16 cellular contexts compared by ENCODE assay signal in genomic region chr14:68899033-68899603, GRCh38.
A peak's percentile ranks its signal among the peaks of the same experiment; 100 is the strongest.
DNase-seq lines count a peak whose midpoint lies in the region; ATAC-seq and TF ChIP-seq lines count a peak whose summit lies in the region.
"Had no signal": no experiment of that assay in that cellular context is flagged by ENCODE, and none has a peak within 500 bp of the region (broad histone marks: within the 10 kb centered on the region; RNA-seq: fewer than 3 reads in every experiment).

No MANE protein-coding gene starts in this region.

- no peak overlapping the region for H3K4me3 ChIP-seq in mucosa of descending colon
- no peak overlapping the region for H3K4me3 ChIP-seq in urinary bladder (ENCODE audit: low read depth, low read length)
- no peak overlapping the region for H3K4me3 ChIP-seq in foreskin fibroblast (ENCODE audit: low read depth in 1 of 2, low read length in 2 of 2)
- H3K4me3 ChIP-seq: K562, psoas muscle, testis had no signal

- peaks cover 32% of the 10 kb centered on the region for H3K36me3 Mint-ChIP-seq in activated T-cell treated with anti-CD3 and anti-CD28 coated beads, Interleukin-2, amount 50 U/mL, for 4 hours (ENCODE audit: insufficient read depth)
- H3K36me3 Mint-ChIP-seq in activated naive CD8-positive, alpha-beta T cell treated with anti-CD3 and anti-CD28 coated beads, Interleukin-2, amount 50 U/mL, for 24 hours (ENCODE audit: low read depth) = peaks cover 47% of the 10 kb centered on the region

- H3K9me3 ChIP-seq in mucosa of descending colon = no peaks in the 10 kb centered on the region
- H3K9me3 ChIP-seq: psoas muscle, SK-N-SH, testis had no signal

- peaks cover 10% of the 10 kb centered on the region for H3K4me1 Mint-ChIP-seq in activated T-cell treated with anti-CD3 and anti-CD28 coated beads, Interleukin-2, amount 50 U/mL, for 4 hours (ENCODE audit: low read depth)
- H3K4me1 Mint-ChIP-seq in activated naive CD8-positive, alpha-beta T cell treated with anti-CD3 and anti-CD28 coated beads, Interleukin-2, amount 50 U/mL, for 24 hours = peaks cover 48% of the 10 kb centered on the region

- H3K27me3 Mint-ChIP-seq in activated T-cell treated with anti-CD3 and anti-CD28 coated beads, Interleukin-2, amount 50 U/mL, for 4 hours (ENCODE audit: low read depth) = no peaks in the 10 kb centered on the region
- no peaks in the 10 kb centered on the region for H3K27me3 Mint-ChIP-seq in activated naive CD8-positive, alpha-beta T cell treated with anti-CD3 and anti-CD28 coated beads, Interleukin-2, amount 50 U/mL, for 24 hours

- no peak for TF ChIP-seq CTCF in mucosa of descending colon (IDR thresholded peaks at IDR 0.05)
- TF ChIP-seq CTCF in foreskin fibroblast (IDR thresholded peaks at IDR 0.05; ENCODE audit: low read depth, low read length) = no peak

- no peak for DNase-seq in activated T-cell treated with anti-CD3 and anti-CD28 coated beads, Interleukin-2, amount 50 U/mL, for 4 hours
- no peak for DNase-seq in activated T-cell treated with anti-CD3 and anti-CD28 coated beads, Interleukin-2, amount 50 U/mL, for 1 hour
- peak; percentile 15 for DNase-seq in activated naive CD8-positive, alpha-beta T cell treated with anti-CD3 and anti-CD28 coated beads, Interleukin-2, amount 50 U/mL, for 24 hours
- DNase-seq in mucosa of descending colon (no peak), SIG-M5 (lab: John Stamatoyannopoulos, UW) (no peak), foreskin fibroblast (no peak)
- DNase-seq: ACHN, DMS53, NCI-H1694, SK-N-SH, testis had no signal

- peak; percentile 23 to 55 for ATAC-seq in activated T-cell treated with anti-CD3 and anti-CD28 coated beads, Interleukin-2, amount 50 U/mL, for 4 hours
- ATAC-seq in activated naive CD8-positive, alpha-beta T cell treated with anti-CD3 and anti-CD28 coated beads, Interleukin-2, amount 50 U/mL, for 24 hours = peak; percentile 24
- peak; percentile 41 for ATAC-seq in mucosa of descending colon
- ATAC-seq in GM18870 (IDR thresholded peaks at IDR 0.05; ENCODE audit: unreplicated experiment) = no peak
- ATAC-seq: K562, psoas muscle had no signal

- H3K27ac Mint-ChIP-seq in activated naive CD8-positive, alpha-beta T cell treated with anti-CD3 and anti-CD28 coated beads, Interleukin-2, amount 50 U/mL, for 24 hours = peak overlapping the region; percentile 61
- H3K27ac Mint-ChIP-seq: memory B cell had no signal

- peak overlapping the region; percentile 18 for H3K27ac ChIP-seq in urinary bladder (ENCODE audit: low read depth)
- H3K27ac ChIP-seq: psoas muscle, testis had no signal

- H3K4me1 ChIP-seq in mucosa of descending colon (ENCODE audit: low read depth) (peaks cover 2% of the 10 kb centered on the region), urinary bladder (ENCODE audit: insufficient read depth) (no peaks in the 10 kb centered on the region)
- H3K4me1 ChIP-seq: psoas muscle, testis had no signal

- no peak overlapping the region for H3K4me3 Mint-ChIP-seq in activated T-cell treated with anti-CD3 and anti-CD28 coated beads, Interleukin-2, amount 50 U/mL, for 4 hours
- no peak overlapping the region for H3K4me3 Mint-ChIP-seq in activated naive CD8-positive, alpha-beta T cell treated with anti-CD3 and anti-CD28 coated beads, Interleukin-2, amount 50 U/mL, for 24 hours
- H3K4me3 Mint-ChIP-seq: memory B cell had no signal

- intact Hi-C loops in mucosa of descending colon (cut with DNase I, micrococcal nuclease) = no loop called here

- WGBS in urinary bladder = 94% methylated on average over 1 of the region's 1 CpG

- no peaks in the 10 kb centered on the region for H3K36me3 ChIP-seq in mucosa of descending colon (ENCODE audit: low read depth)
- no peaks in the 10 kb centered on the region for H3K36me3 ChIP-seq in urinary bladder (ENCODE audit: insufficient read depth)

- no peaks in the 10 kb centered on the region for H3K9me3 Mint-ChIP-seq in activated T-cell treated with anti-CD3 and anti-CD28 coated beads, Interleukin-2, amount 50 U/mL, for 4 hours
- H3K9me3 Mint-ChIP-seq in activated naive CD8-positive, alpha-beta T cell treated with anti-CD3 and anti-CD28 coated beads, Interleukin-2, amount 50 U/mL, for 24 hours = no peaks in the 10 kb centered on the region
- H3K9me3 Mint-ChIP-seq: memory B cell had no signal
